Comparison of ENCODE assay signal across 11 cellular contexts in the genomic region with DNA sequence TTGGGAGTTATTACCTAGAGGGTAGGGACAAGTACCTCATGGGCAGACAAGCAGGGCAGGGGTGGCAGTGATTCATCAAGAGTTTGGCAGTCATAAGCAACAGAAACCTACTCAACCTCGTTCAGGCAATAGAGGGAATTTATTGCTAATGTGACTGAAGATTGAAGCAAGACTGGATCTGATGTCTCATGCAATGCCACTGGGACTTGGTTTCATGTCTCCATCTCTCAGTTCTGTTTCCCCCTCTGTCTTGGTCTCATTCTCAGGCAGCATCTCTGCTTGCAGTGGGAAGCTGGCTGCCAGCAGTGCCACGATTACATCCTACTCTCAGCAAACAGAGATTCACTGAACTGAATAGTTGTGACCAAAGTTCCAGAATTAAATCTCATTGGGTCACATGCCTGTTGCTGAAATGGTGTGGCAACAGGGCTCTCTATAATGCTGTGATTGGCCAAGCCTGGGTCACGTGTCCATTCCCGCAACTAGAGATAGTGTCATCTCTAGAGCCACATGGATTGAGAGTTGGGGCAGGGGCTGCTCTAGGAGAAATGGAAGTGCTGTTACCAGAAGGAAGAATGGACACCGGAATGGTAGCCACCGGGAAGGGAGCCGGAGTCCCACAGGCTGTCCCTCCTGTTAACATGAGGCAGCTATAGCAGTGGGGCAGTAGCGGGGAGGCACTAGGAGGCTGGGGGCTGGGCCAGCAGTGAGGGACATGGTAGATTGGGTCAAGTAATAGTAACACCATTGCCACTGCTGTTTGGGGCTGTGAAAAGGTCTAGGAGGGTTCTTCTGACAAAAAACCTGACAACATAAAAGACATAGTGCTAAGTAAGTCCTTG. TPM values are rescaled to one million over a fixed set of nuclear protein-coding genes. Genes with fewer than 3 reads are reported as not detected.
DNase-seq lines count a peak whose midpoint lies in the region; ATAC-seq and TF ChIP-seq lines count a peak whose summit lies in the region.
"Had no signal": no experiment of that assay in that cellular context is flagged by ENCODE, and none has a peak within 500 bp of the region (broad histone marks: within the 10 kb centered on the region; RNA-seq: fewer than 3 reads in every experiment).

No MANE protein-coding gene starts in this region.

- H3K27me3 Mint-ChIP-seq in GM23338 (ENCODE audit: insufficient read depth, low read depth, poor library complexity), result peaks cover 10% of the 10 kb centered on the region
- no peaks in the 10 kb centered on the region for H3K27me3 Mint-ChIP-seq in activated T-cell treated with anti-CD3 and anti-CD28 coated beads, Interleukin-2, amount 50 U/mL, for 4 hours (ENCODE audit: low read depth)

- H3K36me3 ChIP-seq in GM23338 (ENCODE audit: insufficient read depth) (no peaks in the 10 kb centered on the region), right lobe of liver (no peaks in the 10 kb centered on the region)
- H3K36me3 ChIP-seq: esophagus muscularis mucosa had no signal

- no peaks in the 10 kb centered on the region for H3K9me2 ChIP-seq in GM23338 (ENCODE audit: insufficient read depth)

- peaks cover 14% of the 10 kb centered on the region for H3F3A ChIP-seq in GM23338 (replicated peaks; ENCODE audit: low read depth)

- H3K36me3 Mint-ChIP-seq in GM23338 (ENCODE audit: low read depth), result no peaks in the 10 kb centered on the region
- H3K36me3 Mint-ChIP-seq in activated T-cell treated with anti-CD3 and anti-CD28 coated beads, Interleukin-2, amount 50 U/mL, for 4 hours (ENCODE audit: insufficient read depth), result peaks cover 3% of the 10 kb centered on the region

- H2AFZ ChIP-seq in GM23338, result peak overlapping the region; percentile 82

- DNase-seq in AG20443 (ENCODE audit: low spot score), result peak; percentile 28
- peak; percentile 37 for DNase-seq in GM23338 (ENCODE audit: low spot score)
- DNase-seq in activated T-cell treated with anti-CD3 and anti-CD28 coated beads, Interleukin-2, amount 50 U/mL, for 4 hours, result no peak
- peak in 1 of 3 donors; percentile 36 for DNase-seq in right lobe of liver
- DNase-seq in amniotic stem cell (lab: John Stamatoyannopoulos, UW), result no peak
- DNase-seq in DMS 273 (lab: John Stamatoyannopoulos, UW; ENCODE audit: unreplicated experiment), result no peak
- DNase-seq in G401 (ENCODE audit: low spot score), result no peak
- DNase-seq: naive B cell had no signal

- 51% methylated on average over 7 of the region's 8 CpGs for WGBS in right lobe of liver (ENCODE audit: insufficient coverage, low coverage, low lambda C conversion rate, missing lambda C conversion rate)

- 0 out of 3 replicates have a peak, but pooled peaks cover 4% of the 10 kb centered on the region for H3K9me3 Mint-ChIP-seq in GM23338
- peaks cover 4% of the 10 kb centered on the region for H3K9me3 Mint-ChIP-seq in activated T-cell treated with anti-CD3 and anti-CD28 coated beads, Interleukin-2, amount 50 U/mL, for 4 hours

- in situ Hi-C loops in G401 (cut with HindIII; ENCODE audit: low sequenced_read_pairs), result no loop called here

- H4K20me1 ChIP-seq in GM23338 (replicated peaks; ENCODE audit: insufficient read depth), result no peaks in the 10 kb centered on the region

- no peaks in the 10 kb centered on the region for H3K27me3 ChIP-seq in GM23338 (ENCODE audit: insufficient read depth)
- no peaks in the 10 kb centered on the region for H3K27me3 ChIP-seq in right lobe of liver
- H3K27me3 ChIP-seq: esophagus muscularis mucosa had no signal

- no peak overlapping the region for H3K27ac Mint-ChIP-seq in GM23338

- peaks cover 3% of the 10 kb centered on the region for H3K79me2 ChIP-seq in GM23338 (replicated peaks; ENCODE audit: insufficient read depth)

- peaks cover 16% of the 10 kb centered on the region for H3K4me1 Mint-ChIP-seq in GM23338
- peaks cover 43% of the 10 kb centered on the region for H3K4me1 Mint-ChIP-seq in activated T-cell treated with anti-CD3 and anti-CD28 coated beads, Interleukin-2, amount 50 U/mL, for 4 hours (ENCODE audit: low read depth)

- H3K9me3 ChIP-seq in right lobe of liver, result no peaks in the 10 kb centered on the region
- H3K9me3 ChIP-seq: esophagus muscularis mucosa had no signal

- H3K4me3 Mint-ChIP-seq in GM23338, result no peak overlapping the region
- H3K4me3 Mint-ChIP-seq in activated T-cell treated with anti-CD3 and anti-CD28 coated beads, Interleukin-2, amount 50 U/mL, for 4 hours, result peak overlapping the region; percentile 50

- ATAC-seq in GM23338, result no peak
- peak; percentile 51 to 61 for ATAC-seq in activated T-cell treated with anti-CD3 and anti-CD28 coated beads, Interleukin-2, amount 50 U/mL, for 4 hours
- peak in 2 of 4 donors; percentile 0 to 37 for ATAC-seq in right lobe of liver
- no peak for ATAC-seq in GM21515 (IDR thresholded peaks at IDR 0.05; ENCODE audit: unreplicated experiment)

- intact Hi-C loops in right lobe of liver (cut with DNase I), result no loop called here

- H3K27ac ChIP-seq in GM23338 (ENCODE audit: low read depth), result no peak overlapping the region
- no peak overlapping the region for H3K27ac ChIP-seq in right lobe of liver
- H3K27ac ChIP-seq: esophagus muscularis mucosa had no signal

- H3K4me2 ChIP-seq in GM23338, result no peak overlapping the region

- TF ChIP-seq POLR2A in right lobe of liver (IDR thresholded peaks at IDR 0.05), result peak; percentile 58

- peaks cover 11% of the 10 kb centered on the region for H3K4me1 ChIP-seq in GM23338 (ENCODE audit: insufficient read depth)
- no peaks in the 10 kb centered on the region for H3K4me1 ChIP-seq in right lobe of liver

- no peak overlapping the region for H3K4me3 ChIP-seq in GM23338
- H3K4me3 ChIP-seq in right lobe of liver, result no peak overlapping the region
- H3K4me3 ChIP-seq: esophagus muscularis mucosa had no signal

- TF ChIP-seq CTCF in GM23338 (conservative IDR thresholded peaks at IDR 0.05; ENCODE audit: low read depth in 2 of 2) (no peak), right lobe of liver (IDR thresholded peaks at IDR 0.05) (no peak)

TF ChIP-seq in GM23338, 12 proteins besides CTCF, POLR2A, EP300 and RAD21:
- TF ChIP-seq EZH2 (IDR thresholded peaks at IDR 0.05; ENCODE audit: low read depth, unreplicated experiment) (no peak), ZNF114 (CRISPR knock-in tag; IDR thresholded peaks at IDR 0.05) (no peak), NANOG (IDR thresholded peaks at IDR 0.05; ENCODE audit: borderline replicate concordance) (no peak)
TF ChIP-seq in GM23338: peak in this region for 0.

RNA-seq across cellular contexts. Expression of a gene that starts 3.9 kb away (rescaled TPM):
- total RNA-seq in GM23338 (2014; rRNA removed; shearing (Covaris generic)), result 168 and 184 TPM in 2 replicates
- polyA plus RNA-seq in GM23338 (2016; fragmentation: Nextera tagmentation; extraction: Ambion mirVana), result 118 and 119 TPM in 2 replicates
- total RNA-seq in activated T-cell treated with anti-CD3 and anti-CD28 coated beads, Interleukin-2, amount 50 U/mL, for 4 hours, result 100 to 1,000 TPM; 218 to 249 (median 235) TPM
- total RNA-seq in right lobe of liver, result 100 to 1,000 TPM in 3 of 6 experiments, 10 to 100 TPM in 3; 74.4 to 128 (median 95.9) TPM
- 320 and 358 TPM in 2 replicates for total RNA-seq in G401 (2014; rRNA removed; shearing (Covaris generic))

RNA-seq across cellular contexts. Expression of a gene that starts 47.1 kb away (rescaled TPM):
- total RNA-seq in GM23338 (2014; rRNA removed; shearing (Covaris generic)), result not detected in 2 replicates
- polyA plus RNA-seq in GM23338 (2016; fragmentation: Nextera tagmentation; extraction: Ambion mirVana), result not detected in 2 replicates
- total RNA-seq in activated T-cell treated with anti-CD3 and anti-CD28 coated beads, Interleukin-2, amount 50 U/mL, for 4 hours, result 1 to 10 TPM; 4.0 to 8.1 (median 6.9) TPM
- total RNA-seq in right lobe of liver, result under 1 TPM in 1 of 6 experiments, not detected in 5; 0.22 TPM
- not detected in 2 replicates for total RNA-seq in G401 (2014; rRNA removed; shearing (Covaris generic))
- total RNA-seq: esophagus muscularis mucosa, subcutaneous adipose tissue had no signal

Comparison
In these comparisons a context has a peak if more than half of its experiments do, and no peak if none do; other contexts are left out.
1. DNase-seq: peak in AG20443 (single experiment) and GM23338 (single experiment); none in activated T-cell treated with anti-CD3 and anti-CD28 coated beads, Interleukin-2, amount 50 U/mL, for 4 hours (single experiment), amniotic stem cell (single experiment), DMS 273 (single experiment) and G401 (single experiment).
2. ATAC-seq: peak in activated T-cell treated with anti-CD3 and anti-CD28 coated beads, Interleukin-2, amount 50 U/mL, for 4 hours (2 of 2); none in GM23338 (single experiment) and GM21515 (single experiment).